In genomic region chr16:31711344-31711845, GRCh38 we compare ENCODE assay signal across 18 cellular contexts.
DNase-seq lines count a peak whose midpoint lies in the region; ATAC-seq, FAIRE-seq and TF ChIP-seq lines count a peak whose summit lies in the region.
"Had no signal": no experiment of that assay in that cellular context is flagged by ENCODE, and none has a peak within 500 bp of the region (broad histone marks: within the 10 kb centered on the region; RNA-seq: fewer than 3 reads in every experiment).

No MANE protein-coding gene starts in this region.

- no peak for FAIRE-seq in H1 (lab: Jason Lieb, UNC)
- FAIRE-seq: GM12891 had no signal

- H3K23me2 ChIP-seq in H1 (ENCODE audit: low read depth, low read length): 0 out of 2 replicates have a peak, but pooled peaks cover 2% of the 10 kb centered on the region

- no peak overlapping the region for H3K14ac ChIP-seq in H1 (ENCODE audit: insufficient read length)

- no peak overlapping the region for H2BK20ac ChIP-seq in H1 (ENCODE audit: low read length)

- CTCF ChIA-PET in H1 (lab: Charles Lee; ENCODE audit: partially characterized antibody): interaction anchor here (0.7 to 3.7 kb wide), 16 partner anchors 8 to 285 kb away, joined by 3 to 29 read pairs (median 5); no protein-coding TSS in a partner anchor

- no peak overlapping the region for H2BK15ac ChIP-seq in H1 (ENCODE audit: low read length)

- no peaks in the 10 kb centered on the region for H3F3A ChIP-seq in DOHH2 (ENCODE audit: control insufficient read depth, insufficient read depth)

- peaks cover 17% of the 10 kb centered on the region for H3K4me1 Mint-ChIP-seq in mesothelial cell of epicardium

- H3K79me2 ChIP-seq in DOHH2 (ENCODE audit: control insufficient read depth, low read length): peaks cover 33% of the 10 kb centered on the region
- H3K79me2 ChIP-seq in Karpas-422 (ENCODE audit: low read length): peaks cover 33% of the 10 kb centered on the region
- peaks cover 8 to 27% of the 10 kb centered on the region in 2 experiments for H3K79me2 ChIP-seq in H1 (ENCODE audit: control insufficient read depth in 1 of 2, insufficient read depth in 2 of 2, low read length in 2 of 2)

- H3K9me2 ChIP-seq in DOHH2 (replicated peaks; ENCODE audit: control insufficient read depth, low read length) (no peaks in the 10 kb centered on the region), Karpas-422 (replicated peaks; ENCODE audit: insufficient read depth, low read length) (no peaks in the 10 kb centered on the region)

- H4K20me1 ChIP-seq in DOHH2 (ENCODE audit: control insufficient read depth, insufficient read depth, low read depth, low read length) (peaks cover 12% of the 10 kb centered on the region; the same call in 1 of the 2 replicates), Karpas-422 (ENCODE audit: insufficient read depth, low read depth, low read length) (no peaks in the 10 kb centered on the region), H1 (replicated peaks in 1 of 2; ENCODE audit: control insufficient read depth in 1 of 2, insufficient read depth in 2 of 2, low read length in 2 of 2) (peaks cover 6 to 7% of the 10 kb centered on the region in 2 experiments)

- H3K9ac ChIP-seq in Karpas-422 (ENCODE audit: low read length): no peak overlapping the region
- H3K9ac ChIP-seq in H1 (replicated peaks in 1 of 4; ENCODE audit: extremely low read depth in 1 of 4, low read depth in 3 of 4, low read length in 3 of 4): no peak overlapping the region

- no peaks in the 10 kb centered on the region for H3K9me3 Mint-ChIP-seq in mesothelial cell of epicardium
- H3K9me3 Mint-ChIP-seq: naive B cell; T-helper 1 cell treated with Interleukin-12 subunit alpha and Interleukin-12 subunit beta and Interleukin-4 antibody, amounts not matched to agents 30 μg/mL and 1 μg/mL, for 36 hours had no signal

- WGBS in H1 (ENCODE audit: extremely low coverage in 1 of 2, insufficient coverage in 1 of 2, insufficient read length in 1 of 2, insufficient replicate concordance in 2 of 2, low coverage in 1 of 2, low lambda C conversion rate in 2 of 2, missing lambda C conversion rate in 1 of 2), 2 experiments: 78% methylated on average over 7 of the region's 7 CpGs; no CpG with 5 or more reads in 1 of the 2 experiments

- ATAC-seq in GM19328 (IDR thresholded peaks at IDR 0.05; ENCODE audit: unreplicated experiment): no peak
- ATAC-seq: foreskin keratinocyte had no signal

- no peak overlapping the region for H3K4me3 ChIP-seq in DOHH2 (ENCODE audit: low read length)
- H3K4me3 ChIP-seq in Karpas-422 (ENCODE audit: low read length): no peak overlapping the region
- no peak overlapping the region for H3K4me3 ChIP-seq in H1 (ENCODE audit: extremely low read depth in 1 of 4, insufficient read depth in 2 of 4, low read depth in 3 of 4, low read length in 4 of 4)

- H3K27ac Mint-ChIP-seq in mesothelial cell of epicardium: no peak overlapping the region
- H3K27ac Mint-ChIP-seq: activated T-helper 2 cell treated with anti-CD3 and anti-CD28 coated beads, Interferon-gamma antibody, Interleukin-2, Interleukin-4, amounts not matched to agents 10 μg/mL and 5 μg/mL and 100 μg/mL, durations not matched to agents 14 hours and 24 hours and 36 hours had no signal

- no peak overlapping the region for H4K5ac ChIP-seq in H1 (ENCODE audit: insufficient read length, low read depth, low read length)

- H3K4ac ChIP-seq in H1 (replicated peaks; ENCODE audit: insufficient read length, low read depth, low read length): no peak overlapping the region

- H4K91ac ChIP-seq in H1 (replicated peaks; ENCODE audit: insufficient read length, low read length): no peak overlapping the region

- H4K8ac ChIP-seq in H1 (ENCODE audit: extremely low read depth, insufficient read depth, low read length): no peak overlapping the region

- H2BK12ac ChIP-seq in H1 (ENCODE audit: low read depth, low read length): no peak overlapping the region

- no peak overlapping the region for H2BK5ac ChIP-seq in H1 (ENCODE audit: low read depth, low read length)

- H3K56ac ChIP-seq in H1 (replicated peaks; ENCODE audit: insufficient read length, low read depth, low read length): no peak overlapping the region

- no peak overlapping the region for H2BK120ac ChIP-seq in H1 (replicated peaks; ENCODE audit: low read depth, low read length)

- H3K18ac ChIP-seq in H1 (ENCODE audit: extremely low read depth, low read length): no peak overlapping the region

- no peak for TF ChIP-seq POLR2A in H1 (IDR thresholded peaks at IDR 0.05; ENCODE audit: control extremely low read depth in 1 of 2, low read depth in 2 of 2, low read length in 2 of 2)

- H3K4me1 ChIP-seq in DOHH2 (ENCODE audit: control insufficient read depth, low read length) (peaks cover 25% of the 10 kb centered on the region), Karpas-422 (ENCODE audit: low read length) (peaks cover 21% of the 10 kb centered on the region), H1 (replicated peaks in 1 of 4; ENCODE audit: control insufficient read depth in 3 of 4, insufficient read depth in 4 of 4, low read length in 3 of 4) (peaks cover 4 to 14% (median 5%) of the 10 kb centered on the region in 4 experiments; a peak in 6 of 7 replicates)

- H2AK5ac ChIP-seq in H1 (ENCODE audit: low read depth, low read length): no peak overlapping the region

- no peak overlapping the region for H3K23ac ChIP-seq in H1 (ENCODE audit: insufficient read length)

- POLR2A ChIA-PET in H1 (lab: Charles Lee; ENCODE audit: partially characterized antibody): interaction anchor here (0.9 to 4.7 kb wide), 7 partner anchors 10 to 498 kb away, joined by 3 to 43 read pairs (median 5); partner anchors contain the start of genes ARMC5, RUSF1 and TRIM72

- H3K79me1 ChIP-seq in H1 (ENCODE audit: low read depth, low read length): peaks cover 6% of the 10 kb centered on the region

- H3K4me2 ChIP-seq in DOHH2 (ENCODE audit: low read length): no peak overlapping the region
- H3K4me2 ChIP-seq in Karpas-422 (ENCODE audit: low read depth, low read length, poor library complexity, severe bottlenecking): no peak overlapping the region
- no peak overlapping the region for H3K4me2 ChIP-seq in H1 (ENCODE audit: insufficient read depth in 1 of 2, low read depth in 2 of 2, low read length in 2 of 2)

- DNase-seq in AG20443 (ENCODE audit: low spot score) (peak; percentile 2), Karpas-422 (peak; percentile 32), H1 (ENCODE audit: low read depth in 1 of 2, low spot score in 2 of 2) (no peak), hypothalamus (lab: John Stamatoyannopoulos, UW) (no peak), mesothelial cell of epicardium (ENCODE audit: low spot score in 2 of 2, unreplicated experiment in 2 of 2) (no peak)
- DNase-seq: amniotic stem cell, foreskin keratinocyte, naive B cell, NCI-H1048, NCI-H2171, retina, Right ventricle myocardium superior had no signal

- H3K27ac ChIP-seq in DOHH2 (ENCODE audit: low read depth, low read length): no peak overlapping the region
- no peak overlapping the region for H3K27ac ChIP-seq in Karpas-422 (ENCODE audit: low read length)
- H3K27ac ChIP-seq in H1 (ENCODE audit: low read depth, low read length): no peak overlapping the region
- H3K27ac ChIP-seq: foreskin keratinocyte had no signal

- TF ChIP-seq RAD21 in H1 (IDR thresholded peaks at IDR 0.05 in 1 of 2, conservative IDR thresholded peaks at IDR 0.05 in 1 of 2; ENCODE audit: low read depth in 2 of 2, low read length in 2 of 2): no peak

- no peaks in the 10 kb centered on the region for H3K9me3 ChIP-seq in DOHH2 (ENCODE audit: control insufficient read depth, insufficient read depth, low read length)
- no peaks in the 10 kb centered on the region; the same call in 1 of the 2 replicates for H3K9me3 ChIP-seq in Karpas-422 (ENCODE audit: low read length)
- H3K9me3 ChIP-seq in H1 (ENCODE audit: insufficient read depth in 2 of 2, low read depth in 1 of 2, low read length in 1 of 2): no peaks in the 10 kb centered on the region

- no peak for TF ChIP-seq EP300 in H1 (IDR thresholded peaks at IDR 0.05; ENCODE audit: borderline replicate concordance in 1 of 2, low read depth in 2 of 2, low read length in 2 of 2)

- no peaks in the 10 kb centered on the region for H3K27me3 Mint-ChIP-seq in mesothelial cell of epicardium (ENCODE audit: low read depth)
- H3K27me3 Mint-ChIP-seq: B cell, naive B cell had no signal

- H2AFZ ChIP-seq in Karpas-422 (ENCODE audit: low read length): no peak overlapping the region
- no peak overlapping the region for H2AFZ ChIP-seq in H1 (ENCODE audit: low read length)

- peak; percentile 51 for TF ChIP-seq CTCF in DOHH2 (IDR thresholded peaks at IDR 0.05; ENCODE audit: low read depth, low read length, poor library complexity, severe bottlenecking)
- peak; percentile 19 to 61 (median 47) for TF ChIP-seq CTCF in H1 (IDR thresholded peaks at IDR 0.05; ENCODE audit: control extremely low read depth in 1 of 3, insufficient read depth in 1 of 3, low read depth in 1 of 3, low read length in 3 of 3)
- TF ChIP-seq CTCF in mesothelial cell of epicardium (IDR thresholded peaks at IDR 0.05; ENCODE audit: unreplicated experiment): no peak

- H3K27me3 ChIP-seq in DOHH2 (ENCODE audit: control insufficient read depth, low read length) (no peaks in the 10 kb centered on the region), Karpas-422 (ENCODE audit: low read length) (no peaks in the 10 kb centered on the region), H1 (replicated peaks in 1 of 4; ENCODE audit: control insufficient read depth in 3 of 4, extremely low read depth in 1 of 4, insufficient read depth in 3 of 4, low read length in 3 of 4) (no peaks in the 10 kb centered on the region)
- H3K27me3 ChIP-seq: foreskin keratinocyte had no signal

- no peaks in the 10 kb centered on the region for H3K36me3 Mint-ChIP-seq in mesothelial cell of epicardium

- peaks cover 53% of the 10 kb centered on the region for H3K36me3 ChIP-seq in DOHH2 (ENCODE audit: control insufficient read depth, low read length)
- peaks cover 29% of the 10 kb centered on the region for H3K36me3 ChIP-seq in Karpas-422 (ENCODE audit: insufficient read depth, low read length)
- peaks cover 12 to 31% (median 17%) of the 10 kb centered on the region in 4 experiments; a peak in 6 of 8 replicates for H3K36me3 ChIP-seq in H1 (ENCODE audit: control insufficient read depth in 2 of 4, insufficient read depth in 4 of 4, low read length in 3 of 4)

- H3K4me3 Mint-ChIP-seq in mesothelial cell of epicardium: no peak overlapping the region

TF ChIP-seq in H1, 55 proteins besides CTCF, POLR2A, EP300 and RAD21 (continues in another document):
- TF ChIP-seq POU5F1 (IDR thresholded peaks at IDR 0.05; ENCODE audit: low read depth, low read length) (no peak), YY1 (IDR thresholded peaks at IDR 0.05; ENCODE audit: low read depth, low read length) (no peak), RFX5 (IDR thresholded peaks at IDR 0.05; ENCODE audit: borderline replicate concordance, low read depth, low read length) (no peak), SP2 (IDR thresholded peaks at IDR 0.05; ENCODE audit: low read length) (no peak), TAF7 (optimal IDR thresholded peaks at IDR 0.05; ENCODE audit: borderline replicate concordance, low read depth, low read length) (no peak), GTF2F1 (IDR thresholded peaks at IDR 0.05; ENCODE audit: borderline replicate concordance, low read depth, low read length) (no peak)
- TF ChIP-seq, protein P1, sequence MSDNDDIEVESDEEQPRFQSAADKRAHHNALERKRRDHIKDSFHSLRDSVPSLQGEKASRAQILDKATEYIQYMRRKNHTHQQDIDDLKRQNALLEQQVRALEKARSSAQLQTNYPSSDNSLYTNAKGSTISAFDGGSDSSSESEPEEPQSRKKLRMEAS (IDR thresholded peaks at IDR 0.05): no peak

Comparison
In these comparisons a context has a peak if more than half of its experiments do, and no peak if none do; other contexts are left out.
1. DNase-seq: peak in AG20443 (single experiment) and Karpas-422 (single experiment); none in H1 (0 of 2), hypothalamus (0 of 51) and mesothelial cell of epicardium (0 of 2).